In genomic region chr21:45267390-45267760, GRCh38 we compare ENCODE assay signal across 14 cellular contexts. TPM values are rescaled to one million over a fixed set of nuclear protein-coding genes. Genes with fewer than 3 reads are reported as not detected.
DNase-seq lines count a peak whose midpoint lies in the region; ATAC-seq and TF ChIP-seq lines count a peak whose summit lies in the region.
"Had no signal": no experiment of that assay in that cellular context is flagged by ENCODE, and none has a peak within 500 bp of the region (broad histone marks: within the 10 kb centered on the region; RNA-seq: fewer than 3 reads in every experiment).

No MANE protein-coding gene starts in this region.

- no peaks in the 10 kb centered on the region for H3K27me3 Mint-ChIP-seq in activated B cell treated with CpG ODN at 0.5 μM for 24 hours
- peaks cover 4 to 7% (median 5%) of the 10 kb centered on the region in 3 donors for H3K27me3 Mint-ChIP-seq in immature natural killer cell (ENCODE audit: low read depth in 3 of 3)

- no peak overlapping the region for H3K4me3 Mint-ChIP-seq in activated B cell treated with CpG ODN at 0.5 μM for 24 hours
- H3K4me3 Mint-ChIP-seq in immature natural killer cell = peak overlapping the region in 3 of 5 donors; percentile 63 to 69 (median 67)

- intact Hi-C loops in Right ventricle myocardium superior (cut with DNase I) (no loop called here), activated B cell treated with CpG ODN at 0.5 μM for 24 hours (cut with micrococcal nuclease) (no loop called here), upper lobe of right lung (cut with DNase I) (loop anchor here (5.0 kb wide), 1 partner anchor 60 kb away; no protein-coding TSS in a partner anchor)

- no peaks in the 10 kb centered on the region for H3K4me1 Mint-ChIP-seq in activated B cell treated with CpG ODN at 0.5 μM for 24 hours
- peaks cover 38 to 44% of the 10 kb centered on the region in 2 donors for H3K4me1 Mint-ChIP-seq in immature natural killer cell

- ATAC-seq in Right ventricle myocardium superior (ENCODE audit: poor library complexity) (no peak), activated B cell treated with CpG ODN at 0.5 μM for 24 hours (ENCODE audit: low read depth) (no peak), upper lobe of right lung (no peak)

- TF ChIP-seq CTCF in right atrium auricular region (IDR thresholded peaks at IDR 0.05) (no peak), activated B cell treated with CpG ODN at 0.5 μM for 24 hours (IDR thresholded peaks at IDR 0.05) (no peak), upper lobe of right lung (IDR thresholded peaks at IDR 0.05) (no peak), RWPE1 (conservative IDR thresholded peaks at IDR 0.05; ENCODE audit: low read depth) (no peak)

- H3K9me3 Mint-ChIP-seq in activated B cell treated with CpG ODN at 0.5 μM for 24 hours = peaks cover 3% of the 10 kb centered on the region
- H3K9me3 Mint-ChIP-seq in immature natural killer cell = peaks cover 0 to 5% (median 0%) of the 10 kb centered on the region in 6 donors

- POLR2A ChIA-PET in activated B cell treated with CpG ODN at 0.5 μM for 24 hours (lab: Charles Lee) = no interaction called here
- POLR2A ChIA-PET in RWPE1 (lab: Yijun Ruan, JAX; ENCODE audit: low non-redundant PET) = no interaction called here

- DNase-seq in Right ventricle myocardium superior (peak; percentile 5), right atrium auricular region (ENCODE audit: low spot score) (no peak), activated B cell treated with CpG ODN at 0.5 μM for 24 hours (peak; percentile 4), immature natural killer cell (no peak), upper lobe of right lung (peak; percentile 51), RWPE1 (ENCODE audit: low spot score) (no peak), AML-193 (lab: John Stamatoyannopoulos, UW) (no peak)
- DNase-seq: esophagus squamous epithelium; GF-D8; left ventricle myocardium inferior; NCI-H1930; NCI-H510A; nucleus accumbens; stimulated activated naive CD4-positive, alpha-beta T cell treated with Interleukin-2 at 50 U/mL for 16 hours had no signal

- H3K4me1 ChIP-seq in right atrium auricular region = no peaks in the 10 kb centered on the region
- no peaks in the 10 kb centered on the region for H3K4me1 ChIP-seq in upper lobe of right lung
- H3K4me1 ChIP-seq: esophagus squamous epithelium, left ventricle myocardium inferior had no signal

- no peaks in the 10 kb centered on the region for H3K27me3 ChIP-seq in right atrium auricular region
- no peaks in the 10 kb centered on the region for H3K27me3 ChIP-seq in upper lobe of right lung
- H3K27me3 ChIP-seq: esophagus squamous epithelium had no signal

- H3K27ac Mint-ChIP-seq in activated B cell treated with CpG ODN at 0.5 μM for 24 hours = no peak overlapping the region
- peak overlapping the region; percentile 83 to 94 (median 84) for H3K27ac Mint-ChIP-seq in immature natural killer cell

- peaks cover 50% of the 10 kb centered on the region for H3K36me3 Mint-ChIP-seq in activated B cell treated with CpG ODN at 0.5 μM for 24 hours (ENCODE audit: low read depth)
- peaks cover 14 to 27% (median 18%) of the 10 kb centered on the region in 3 donors for H3K36me3 Mint-ChIP-seq in immature natural killer cell

- CTCF ChIA-PET in activated B cell treated with CpG ODN at 0.5 μM for 24 hours (lab: Charles Lee) (no interaction called here), RWPE1 (lab: Yijun Ruan, JAX) (no interaction called here)

- no peak overlapping the region for H3K27ac ChIP-seq in right atrium auricular region
- H3K27ac ChIP-seq in upper lobe of right lung = no peak overlapping the region
- H3K27ac ChIP-seq in RWPE1 = no peak overlapping the region
- H3K27ac ChIP-seq: esophagus squamous epithelium, left ventricle myocardium inferior had no signal

- no peak overlapping the region for H3K4me3 ChIP-seq in right atrium auricular region
- no peak overlapping the region for H3K4me3 ChIP-seq in upper lobe of right lung
- H3K4me3 ChIP-seq: esophagus squamous epithelium, left ventricle myocardium inferior had no signal

- peaks cover 76% of the 10 kb centered on the region for H3K36me3 ChIP-seq in right atrium auricular region
- peaks cover 64% of the 10 kb centered on the region for H3K36me3 ChIP-seq in upper lobe of right lung

- H3K9me3 ChIP-seq in right atrium auricular region = peaks cover 0 to 14% of the 10 kb centered on the region in 2 donors
- H3K9me3 ChIP-seq in upper lobe of right lung = no peaks in the 10 kb centered on the region

RNA-seq across cellular contexts. Expression of gene POFUT2, which starts 20.3 kb away (rescaled TPM):
- 15.3 TPM for total RNA-seq in Right ventricle myocardium superior
- total RNA-seq in right atrium auricular region = 10 to 100 TPM in 1 of 2 donors, 1 to 10 TPM in 1; 5.8 to 12.0 TPM
- 19.3 and 21.4 TPM in 2 replicates for total RNA-seq in activated B cell treated with CpG ODN at 0.5 μM for 24 hours
- polyA plus RNA-seq in immature natural killer cell = 1 to 10 TPM; 1.1 to 5.2 (median 4.7) TPM
- total RNA-seq in upper lobe of right lung = 29.0 TPM

Comparison
In these comparisons a context has a peak if more than half of its experiments do, and no peak if none do; other contexts are left out.
1. DNase-seq: peak in Right ventricle myocardium superior (single experiment), activated B cell treated with CpG ODN at 0.5 μM for 24 hours (single experiment) and upper lobe of right lung (single experiment); none in right atrium auricular region (single experiment), immature natural killer cell (0 of 3), RWPE1 (single experiment) and AML-193 (0 of 2).